Comparison of ENCODE assay signal across 11 cellular contexts in genomic region chr12:124465473-124465872, GRCh38.
DNase-seq lines count a peak whose midpoint lies in the region; ATAC-seq and TF ChIP-seq lines count a peak whose summit lies in the region.
"Had no signal": no experiment of that assay in that cellular context is flagged by ENCODE, and none has a peak within 500 bp of the region (broad histone marks: within the 10 kb centered on the region; RNA-seq: fewer than 3 reads in every experiment).

No MANE protein-coding gene starts in this region.

- no peaks in the 10 kb centered on the region for H3K27me3 ChIP-seq in upper lobe of right lung
- H3K27me3 ChIP-seq: MG63 had no signal

- peaks cover 10% of the 10 kb centered on the region for H3K4me1 ChIP-seq in upper lobe of right lung

- H3K27ac Mint-ChIP-seq in stimulated activated naive CD8-positive, alpha-beta T cell treated with anti-CD3 and anti-CD28 coated beads, Interleukin-15, Interleukin-2, amounts not matched to agents 100 ng/mL and 50 ng/mL, for 24 hours = peak overlapping the region; percentile 45
- peak overlapping the region; percentile 80 for H3K27ac Mint-ChIP-seq in activated CD4-positive, alpha-beta memory T cell treated with anti-CD3 and anti-CD28 coated beads, Interleukin-2, amount 10 ng/mL, durations not matched to agents 7 days and 5 days
- peak overlapping the region; percentile 94 for H3K27ac Mint-ChIP-seq in memory B cell

- H3K36me3 ChIP-seq in upper lobe of right lung = peaks cover 67% of the 10 kb centered on the region

- no peak for DNase-seq in stimulated activated naive CD8-positive, alpha-beta T cell treated with anti-CD3 and anti-CD28 coated beads, Interleukin-15, Interleukin-2, amounts not matched to agents 100 U/mL and 50 U/mL, for 24 hours
- DNase-seq in activated CD4-positive, alpha-beta memory T cell treated with anti-CD3 and anti-CD28 coated beads, Interleukin-2, amount 10 ng/mL, durations not matched to agents 7 days and 5 days = no peak
- DNase-seq in memory B cell (ENCODE audit: low spot score in 2 of 2) (no peak), upper lobe of right lung (no peak), AG20443 (ENCODE audit: low spot score) (no peak), NCI-H1436 treated with DMSO at 0.1 percent for 48 hours (lab: John Stamatoyannopoulos, UW) (no peak)
- DNase-seq: mesendoderm, MG63, NCI-H2227 treated with DMSO at 0.1 percent for 48 hours had no signal

- peak overlapping the region; percentile 45 for H3K4me3 Mint-ChIP-seq in stimulated activated naive CD8-positive, alpha-beta T cell treated with anti-CD3 and anti-CD28 coated beads, Interleukin-15, Interleukin-2, amounts not matched to agents 100 ng/mL and 50 ng/mL, for 24 hours
- H3K4me3 Mint-ChIP-seq in activated CD4-positive, alpha-beta memory T cell treated with anti-CD3 and anti-CD28 coated beads, Interleukin-2, amount 10 ng/mL, durations not matched to agents 7 days and 5 days = peak overlapping the region; percentile 65
- peak overlapping the region; percentile 67 for H3K4me3 Mint-ChIP-seq in memory B cell

- POLR2A ChIA-PET in activated CD4-positive, alpha-beta memory T cell treated with anti-CD3 and anti-CD28 coated beads, Interleukin-2, amount 10 ng/mL, durations not matched to agents 7 days and 5 days (lab: Charles Lee) = interaction anchor here (0.8 to 3.2 kb wide), 7 partner anchors 10 to 101 kb away, joined by 3 to 95 read pairs (median 3); no protein-coding TSS in a partner anchor

- peak overlapping the region; percentile 11 for H3K27ac ChIP-seq in upper lobe of right lung

- peaks cover 4% of the 10 kb centered on the region for H3K9me3 Mint-ChIP-seq in stimulated activated naive CD8-positive, alpha-beta T cell treated with anti-CD3 and anti-CD28 coated beads, Interleukin-15, Interleukin-2, amounts not matched to agents 100 ng/mL and 50 ng/mL, for 24 hours
- peaks cover 25% of the 10 kb centered on the region for H3K9me3 Mint-ChIP-seq in activated CD4-positive, alpha-beta memory T cell treated with anti-CD3 and anti-CD28 coated beads, Interleukin-2, amount 10 ng/mL, durations not matched to agents 7 days and 5 days
- peaks cover 3% of the 10 kb centered on the region for H3K9me3 Mint-ChIP-seq in memory B cell

- no peak for TF ChIP-seq CTCF in upper lobe of right lung (IDR thresholded peaks at IDR 0.05)

- H3K4me1 Mint-ChIP-seq in stimulated activated naive CD8-positive, alpha-beta T cell treated with anti-CD3 and anti-CD28 coated beads, Interleukin-15, Interleukin-2, amounts not matched to agents 100 ng/mL and 50 ng/mL, for 24 hours (ENCODE audit: low read depth) = peaks cover 43% of the 10 kb centered on the region
- peaks cover 58% of the 10 kb centered on the region for H3K4me1 Mint-ChIP-seq in activated CD4-positive, alpha-beta memory T cell treated with anti-CD3 and anti-CD28 coated beads, Interleukin-2, amount 10 ng/mL, durations not matched to agents 7 days and 5 days
- H3K4me1 Mint-ChIP-seq in memory B cell = peaks cover 55% of the 10 kb centered on the region

- peaks cover 43% of the 10 kb centered on the region for H3K36me3 Mint-ChIP-seq in stimulated activated naive CD8-positive, alpha-beta T cell treated with anti-CD3 and anti-CD28 coated beads, Interleukin-15, Interleukin-2, amounts not matched to agents 100 ng/mL and 50 ng/mL, for 24 hours (ENCODE audit: low read depth)
- H3K36me3 Mint-ChIP-seq in activated CD4-positive, alpha-beta memory T cell treated with anti-CD3 and anti-CD28 coated beads, Interleukin-2, amount 10 ng/mL, durations not matched to agents 7 days and 5 days (ENCODE audit: low read depth) = peaks cover 55% of the 10 kb centered on the region
- peaks cover 34% of the 10 kb centered on the region for H3K36me3 Mint-ChIP-seq in memory B cell

- ATAC-seq in stimulated activated naive CD8-positive, alpha-beta T cell treated with anti-CD3 and anti-CD28 coated beads, Interleukin-15, Interleukin-2, amounts not matched to agents 100 U/mL and 50 U/mL, for 24 hours = no peak
- no peak for ATAC-seq in memory B cell (ENCODE audit: low read depth)
- ATAC-seq in upper lobe of right lung = no peak
- no peak for ATAC-seq in GM21576 (IDR thresholded peaks at IDR 0.05; ENCODE audit: unreplicated experiment)

- peak overlapping the region; percentile 3 for H3K4me3 ChIP-seq in upper lobe of right lung
- H3K4me3 ChIP-seq: MG63 had no signal

- intact Hi-C loops in upper lobe of right lung (cut with DNase I) = no loop called here

- peaks cover 4% of the 10 kb centered on the region for H3K9me3 ChIP-seq in upper lobe of right lung

- CTCF ChIA-PET in activated CD4-positive, alpha-beta memory T cell treated with anti-CD3 and anti-CD28 coated beads, Interleukin-2, amount 10 ng/mL, durations not matched to agents 7 days and 5 days (lab: Charles Lee) = interaction anchor here (0.6 to 3.6 kb wide), 9 partner anchors 10 to 434 kb away, joined by 3 to 25 read pairs (median 5); no protein-coding TSS in a partner anchor

- no peaks in the 10 kb centered on the region for H3K27me3 Mint-ChIP-seq in stimulated activated naive CD8-positive, alpha-beta T cell treated with anti-CD3 and anti-CD28 coated beads, Interleukin-15, Interleukin-2, amounts not matched to agents 100 ng/mL and 50 ng/mL, for 24 hours
- H3K27me3 Mint-ChIP-seq in activated CD4-positive, alpha-beta memory T cell treated with anti-CD3 and anti-CD28 coated beads, Interleukin-2, amount 10 ng/mL, durations not matched to agents 7 days and 5 days = no peaks in the 10 kb centered on the region
- no peaks in the 10 kb centered on the region for H3K27me3 Mint-ChIP-seq in memory B cell
